Comparison of ENCODE assay signal across 8 cellular contexts in the genomic region with DNA sequence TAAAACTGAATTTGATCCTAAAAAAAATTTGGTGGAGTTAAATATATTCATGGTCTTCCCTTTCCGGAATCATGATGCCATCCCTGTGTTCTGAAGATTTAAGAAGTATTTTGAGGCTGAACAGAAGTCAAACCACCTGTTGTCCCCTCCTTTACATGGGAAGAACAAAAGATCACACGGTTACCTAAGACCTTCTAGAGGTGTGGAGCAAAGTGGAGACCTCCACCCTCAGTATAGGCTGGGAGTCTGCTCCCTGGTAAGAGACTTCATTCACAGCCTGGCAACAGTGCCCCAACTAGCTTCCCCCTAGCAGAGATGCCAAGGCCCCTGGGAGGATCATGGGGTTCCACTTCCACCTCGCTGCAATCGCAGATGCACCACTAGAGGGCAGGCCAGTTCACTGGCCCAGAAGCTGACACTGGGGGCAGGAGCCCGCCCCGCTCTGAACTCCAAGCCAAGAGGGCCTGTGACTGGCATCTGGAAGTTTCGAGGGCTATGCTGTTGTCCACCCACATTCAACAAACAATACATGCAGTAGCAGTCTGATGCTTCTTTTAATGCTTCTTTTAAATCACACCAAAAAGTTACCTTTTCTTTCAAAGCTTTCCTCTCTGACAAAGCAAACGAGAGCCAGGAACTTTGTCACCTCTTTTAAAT. TPM values are rescaled to one million over a fixed set of nuclear protein-coding genes. Genes with fewer than 3 reads are reported as not detected.
DNase-seq lines count a peak whose midpoint lies in the region; TF ChIP-seq lines count a peak whose summit lies in the region.

No MANE protein-coding gene starts in this region.

- peak; percentile 66 for DNase-seq in GM10266 (ENCODE audit: extremely low spot score)
- DNase-seq in H7 = peak; percentile 69
- no peak for DNase-seq in LNCaP clone FGC (ENCODE audit: low read depth)
- peak; percentile 49 for DNase-seq in SKM-1 treated with dmso at 0.1 percent for 144 hours (lab: John Stamatoyannopoulos, UW; ENCODE audit: unreplicated experiment)
- DNase-seq in activated naive CD4-positive, alpha-beta T cell treated with anti-CD3 and anti-CD28 coated beads, Interleukin-2, amount 10 ng/mL, durations not matched to agents 7 days and 5 days = peak; percentile 85
- DNase-seq in cardiac muscle cell (ENCODE audit: low read depth in 1 of 2, low spot score in 1 of 2) = peak; percentile 59 to 82
- peak; percentile 37 for DNase-seq in renal cortical epithelial cell (ENCODE audit: low read depth)
- no peak for DNase-seq in COR-L47 (lab: John Stamatoyannopoulos, UW)

- no peaks in the 10 kb centered on the region for H3K27me3 ChIP-seq in H7 (ENCODE audit: control insufficient read depth, insufficient read depth, low read length)
- no peaks in the 10 kb centered on the region for H3K27me3 ChIP-seq in cardiac muscle cell

- H3K4me1 Mint-ChIP-seq in activated naive CD4-positive, alpha-beta T cell treated with anti-CD3 and anti-CD28 coated beads, Interleukin-2, amount 10 ng/mL, durations not matched to agents 7 days and 5 days = peaks cover 45% of the 10 kb centered on the region

- no peak overlapping the region for H3K4me3 ChIP-seq in H7 (ENCODE audit: insufficient read depth, low read depth, low read length)
- H3K4me3 ChIP-seq in LNCaP clone FGC (ENCODE audit: low read depth, low read length) = no peak overlapping the region
- no peak overlapping the region for H3K4me3 ChIP-seq in cardiac muscle cell

- peak; percentile 93 for TF ChIP-seq CTCF in GM10266 (IDR thresholded peaks at IDR 0.05; ENCODE audit: control insufficient read depth, insufficient read depth, low read depth, missing control alignments)
- TF ChIP-seq CTCF in LNCaP clone FGC (IDR thresholded peaks at IDR 0.05; ENCODE audit: control insufficient read depth, extremely low read depth, insufficient read depth) = peak; percentile 63
- TF ChIP-seq CTCF in cardiac muscle cell (IDR thresholded peaks at IDR 0.05; ENCODE audit: low read depth, low read length) = peak; percentile 99

- peaks cover 17% of the 10 kb centered on the region for H3K4me1 ChIP-seq in cardiac muscle cell (ENCODE audit: low read depth)

- H3K27me3 Mint-ChIP-seq in activated naive CD4-positive, alpha-beta T cell treated with anti-CD3 and anti-CD28 coated beads, Interleukin-2, amount 10 ng/mL, durations not matched to agents 7 days and 5 days = no peaks in the 10 kb centered on the region

- CTCF ChIA-PET in activated naive CD4-positive, alpha-beta T cell treated with anti-CD3 and anti-CD28 coated beads, Interleukin-2, amount 10 ng/mL, durations not matched to agents 7 days and 5 days (lab: Charles Lee) = interaction anchor here (0.5 to 4.1 kb wide), 43 partner anchors 8 to 1107 kb away, joined by 3 to 26 read pairs (median 4); partner anchors contain the start of genes ANKRD6 and RRAGD

- H3K36me3 Mint-ChIP-seq in activated naive CD4-positive, alpha-beta T cell treated with anti-CD3 and anti-CD28 coated beads, Interleukin-2, amount 10 ng/mL, durations not matched to agents 7 days and 5 days = no peaks in the 10 kb centered on the region

- H3K4me3 Mint-ChIP-seq in activated naive CD4-positive, alpha-beta T cell treated with anti-CD3 and anti-CD28 coated beads, Interleukin-2, amount 10 ng/mL, durations not matched to agents 7 days and 5 days = no peak overlapping the region

- peak overlapping the region; percentile 65 for H3K27ac ChIP-seq in cardiac muscle cell

- H3K9me3 ChIP-seq in cardiac muscle cell (ENCODE audit: low read depth) = no peaks in the 10 kb centered on the region

- H3K9me3 Mint-ChIP-seq in activated naive CD4-positive, alpha-beta T cell treated with anti-CD3 and anti-CD28 coated beads, Interleukin-2, amount 10 ng/mL, durations not matched to agents 7 days and 5 days = no peaks in the 10 kb centered on the region

- H3K27ac Mint-ChIP-seq in activated naive CD4-positive, alpha-beta T cell treated with anti-CD3 and anti-CD28 coated beads, Interleukin-2, amount 10 ng/mL, durations not matched to agents 7 days and 5 days = peak overlapping the region; percentile 84

- no peaks in the 10 kb centered on the region; the same call in 1 of the 2 replicates for H3K36me3 ChIP-seq in H7 (replicated peaks; ENCODE audit: control insufficient read depth, insufficient read depth, low read length)
- peaks cover 10% of the 10 kb centered on the region for H3K36me3 ChIP-seq in cardiac muscle cell

RNA-seq across cellular contexts. Expression of gene UBE2J1, which starts 19.5 kb away (rescaled TPM):
- total RNA-seq in H7 (2014; rRNA removed; shearing (Covaris generic)) = 11.8 and 12.2 TPM in 2 replicates
- total RNA-seq in cardiac muscle cell = 17.9 and 19.8 TPM in 2 replicates
- polyA plus RNA-seq in cardiac muscle cell = 26.4 and 28.7 TPM in 2 replicates
- 35.0 and 53.3 TPM in 2 replicates for total RNA-seq in renal cortical epithelial cell

RNA-seq across cellular contexts. Expression of gene RRAGD, which starts 40.1 kb away (rescaled TPM):
- total RNA-seq in H7 (2014; rRNA removed; shearing (Covaris generic)) = 16.0 and 19.8 TPM in 2 replicates
- 32.4 and 33.2 TPM in 2 replicates for total RNA-seq in cardiac muscle cell
- polyA plus RNA-seq in cardiac muscle cell = 39.8 and 40.1 TPM in 2 replicates
- total RNA-seq in renal cortical epithelial cell = 4.2 and 9.7 TPM in 2 replicates

RNA-seq across cellular contexts. Expression of gene GABRR2, which starts 56.9 kb away (rescaled TPM):
- not detected in 2 replicates for total RNA-seq in H7 (2014; rRNA removed; shearing (Covaris generic))
- 0.39 and 0.83 TPM in 2 replicates for total RNA-seq in cardiac muscle cell
- 0.31 and 0.50 TPM in 2 replicates for polyA plus RNA-seq in cardiac muscle cell
- total RNA-seq in renal cortical epithelial cell = 0.05 TPM in 1 of 2 replicates, not detected in the other

Comparison
In these comparisons a context has a peak if more than half of its experiments do, and no peak if none do; other contexts are left out.
1. DNase-seq: peak in GM10266 (single experiment), H7 (single experiment), SKM-1 treated with dmso at 0.1 percent for 144 hours (single experiment), activated naive CD4-positive, alpha-beta T cell treated with anti-CD3 and anti-CD28 coated beads, Interleukin-2, amount 10 ng/mL, durations not matched to agents 7 days and 5 days (single experiment), cardiac muscle cell (2 of 2) and renal cortical epithelial cell (single experiment); none in LNCaP clone FGC (single experiment) and COR-L47 (single experiment).
2. Peak in every context shown above with its lines, with median percentiles within 50 percentile points of each other: CTCF ChIP-seq.